Comparison of ENCODE assay signal across 14 cellular contexts in the genomic region with DNA sequence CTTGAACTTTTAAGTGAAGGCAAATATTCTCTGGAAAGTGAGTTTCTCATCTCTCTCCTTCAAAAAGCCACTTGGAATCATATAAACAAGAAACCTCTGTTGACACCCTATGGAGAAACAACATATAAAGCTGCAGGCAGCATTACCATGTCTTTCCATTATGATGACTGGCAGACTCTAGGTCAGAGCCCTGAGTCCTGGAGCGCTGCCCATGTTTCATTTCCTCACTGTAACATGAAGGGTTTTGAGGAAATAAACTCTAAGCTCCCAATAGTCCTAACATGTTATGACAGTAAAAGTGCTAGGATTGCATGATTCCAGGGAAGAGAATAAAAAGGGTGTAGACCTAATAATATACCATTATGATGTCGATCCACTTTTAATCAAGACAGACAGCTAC.
"Had no signal": no experiment of that assay in that cellular context is flagged by ENCODE, and none has a peak within 500 bp of the region (broad histone marks: within the 10 kb centered on the region; RNA-seq: fewer than 3 reads in every experiment).

No MANE protein-coding gene starts in this region.

- H3K4me1 ChIP-seq: ascending aorta, sigmoid colon had no signal

- H3K9me3 ChIP-seq: ascending aorta, neutrophil, sigmoid colon had no signal

- DNase-seq: activated CD4-positive, alpha-beta memory T cell treated with anti-CD3 and anti-CD28 coated beads for 36 hours; activated CD4-positive, alpha-beta T cell treated with anti-CD3 and anti-CD28 coated beads for 1 hour; activated naive CD4-positive, alpha-beta T cell; activated T-cell treated with anti-CD3 and anti-CD28 coated beads, Interleukin-2, amount 50 U/mL, for 48 hours; effector CD4-positive, alpha-beta T cell; hippocampal formation; naive thymus-derived CD8-positive, alpha-beta T cell; sigmoid colon; stimulated activated CD4-positive, alpha-beta T cell treated with anti-CD3 and anti-CD28 coated beads, Interleukin-2, amount 100 ng/mL, for 24 hours; stimulated activated naive B cell treated with anti-CD40 and anti-IgM and Interleukin-4, amounts not matched to agents 10 μg/mL and 1 μg/mL and 100 μg/mL, for 72 hours; trophoblast cell had no signal

- H3K4me3 ChIP-seq: ascending aorta, cardiac muscle cell, sigmoid colon had no signal

- ATAC-seq: naive thymus-derived CD8-positive, alpha-beta T cell; stimulated activated naive B cell treated with anti-CD40 and anti-IgM and Interleukin-4, amounts not matched to agents 10 μg/mL and 1 μg/mL and 100 μg/mL, for 72 hours had no signal

- H3K27me3 ChIP-seq: ascending aorta, cardiac muscle cell, neutrophil, sigmoid colon had no signal

- H3K27ac ChIP-seq: ascending aorta, cardiac muscle cell, neutrophil, sigmoid colon had no signal

- H3K36me3 ChIP-seq: ascending aorta, cardiac muscle cell, neutrophil, sigmoid colon had no signal
